ENCODE assay signal across 8 cellular contexts in genomic region chr17:75779250-75779986, GRCh38. TPM values are rescaled to one million over a fixed set of nuclear protein-coding genes. Genes with fewer than 3 reads are reported as not detected.
DNase-seq lines count a peak whose midpoint lies in the region; ATAC-seq, FAIRE-seq and TF ChIP-seq lines count a peak whose summit lies in the region.

No MANE protein-coding gene starts in this region.

- H3K4me3 ChIP-seq in BE2C (ENCODE audit: low read depth, low read length): peak overlapping the region; percentile 82

- FAIRE-seq in colon (lab: Jason Lieb, UNC): peak; percentile 79

- no peaks in the 10 kb centered on the region for H3K9me3 ChIP-seq in BE2C

- peaks cover 10% of the 10 kb centered on the region for H3K4me1 ChIP-seq in BE2C

- H3K36me3 ChIP-seq in BE2C: peaks cover 46% of the 10 kb centered on the region

- ATAC-seq in HG03457 (IDR thresholded peaks at IDR 0.05; ENCODE audit: unreplicated experiment) (peak; percentile 60), left colon (peak; percentile 67)

- intact Hi-C loops in left colon (cut with DNase I, micrococcal nuclease): no loop called here

- H3K27me3 ChIP-seq in BE2C: no peaks in the 10 kb centered on the region

- DNase-seq in BE2C (peak; percentile 97), GM19240 (ENCODE audit: insufficient read length, low spot score) (peak; percentile 86), NCI-H524 (lab: John Stamatoyannopoulos, UW) (peak; percentile 100), left colon (peak; percentile 94 to 99)
- peak; percentile 95 for DNase-seq in activated CD4-positive, alpha-beta T cell treated with anti-CD3 and anti-CD28 coated beads for 48 hours
- peak; percentile 96 for DNase-seq in stimulated activated CD4-positive, alpha-beta T cell treated with anti-CD3 and anti-CD28 coated beads, Interleukin-1b, Interleukin-23, amount 100 ng/mL, for 48 hours

- TF ChIP-seq CTCF in BE2C (IDR thresholded peaks at IDR 0.05; ENCODE audit: low read depth, low read length): no peak

RNA-seq across cellular contexts. Expression of gene UNK, which starts 5.2 kb away (rescaled TPM):
- polyA plus RNA-seq in BE2C (2012; ENCODE audit: insufficient read depth, insufficient read length, low read depth): 27.3 TPM
- total RNA-seq in left colon: 10 to 100 TPM; 18.3 to 21.8 TPM

RNA-seq across cellular contexts. Expression of gene GALK1, which starts 14.4 kb away (rescaled TPM):
- polyA plus RNA-seq in BE2C (2012; ENCODE audit: insufficient read depth, insufficient read length, low read depth): 20.7 TPM
- 10 to 100 TPM; 14.1 to 16.9 TPM for total RNA-seq in left colon

RNA-seq across cellular contexts. Expression of gene ITGB4, which starts 58.2 kb away (rescaled TPM):
- 2.8 TPM for polyA plus RNA-seq in BE2C (2012; ENCODE audit: insufficient read depth, insufficient read length, low read depth)
- 100 to 1,000 TPM; 252 to 318 TPM for total RNA-seq in left colon

Comparison
In these comparisons a context has a peak if more than half of its experiments do, and no peak if none do; other contexts are left out.
1. Peak in every context shown above with its lines: DNase-seq, ATAC-seq and H3K4me3 ChIP-seq.